In the genomic region with DNA sequence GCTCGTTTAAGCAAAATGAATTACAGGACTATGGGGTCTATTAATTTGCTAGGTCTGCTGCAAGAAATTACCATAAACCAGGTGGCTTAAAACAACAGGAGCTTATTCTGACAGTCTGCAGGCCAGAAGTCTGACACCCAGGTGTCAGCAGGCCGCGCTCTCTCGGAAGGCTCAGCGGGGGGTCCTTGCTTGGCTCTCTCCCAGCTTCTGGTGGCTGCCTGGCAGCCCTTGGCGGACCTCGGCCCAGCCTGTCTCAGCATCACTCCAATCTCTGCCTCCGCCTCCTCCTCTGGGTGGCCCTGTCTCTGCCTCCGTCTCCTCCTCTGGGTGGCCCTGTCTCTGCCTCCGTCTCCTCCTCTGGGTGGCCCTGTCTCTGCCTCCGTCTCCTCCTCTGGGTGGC, we compare ENCODE assay signal across 23 cellular contexts.
DNase-seq lines count a peak whose midpoint lies in the region; ATAC-seq and TF ChIP-seq lines count a peak whose summit lies in the region.
"Had no signal": no experiment of that assay in that cellular context is flagged by ENCODE, and none has a peak within 500 bp of the region (broad histone marks: within the 10 kb centered on the region; RNA-seq: fewer than 3 reads in every experiment).

No MANE protein-coding gene starts in this region.

- TF ChIP-seq CTCF in GM23338 (conservative IDR thresholded peaks at IDR 0.05; ENCODE audit: low read depth in 2 of 2) = no peak
- no peak for TF ChIP-seq CTCF in WTC11 (IDR thresholded peaks at IDR 0.05)
- TF ChIP-seq CTCF in neural progenitor cell (IDR thresholded peaks at IDR 0.05) = no peak

- H3K9ac ChIP-seq in neural progenitor cell = no peak overlapping the region

- H3K79me2 ChIP-seq in GM23338 (replicated peaks; ENCODE audit: insufficient read depth) (no peaks in the 10 kb centered on the region), neural progenitor cell (ENCODE audit: low read depth) (no peaks in the 10 kb centered on the region)

- no peaks in the 10 kb centered on the region for H3K27me3 Mint-ChIP-seq in GM23338 (ENCODE audit: insufficient read depth, low read depth, poor library complexity)
- no peaks in the 10 kb centered on the region for H3K27me3 Mint-ChIP-seq in WTC11 (ENCODE audit: low read depth)
- H3K27me3 Mint-ChIP-seq in neural progenitor cell (ENCODE audit: insufficient read depth, low read depth) = no peaks in the 10 kb centered on the region
- H3K27me3 Mint-ChIP-seq in stimulated activated naive B cell treated with anti-CD40 and anti-IgM and Interleukin-4, amounts not matched to agents 10 μg/mL and 1 μg/mL and 100 μg/mL, for 72 hours = no peaks in the 10 kb centered on the region
- H3K27me3 Mint-ChIP-seq: CD4-positive, alpha-beta T cell; T-cell had no signal

- no peaks in the 10 kb centered on the region for H3K9me3 ChIP-seq in neural progenitor cell (ENCODE audit: low read depth)
- H3K9me3 ChIP-seq: Peyer's patch had no signal

- no peaks in the 10 kb centered on the region; the same call in 2 of the 3 replicates for H3K36me3 Mint-ChIP-seq in GM23338 (ENCODE audit: low read depth)
- H3K36me3 Mint-ChIP-seq in WTC11 = no peaks in the 10 kb centered on the region
- H3K36me3 Mint-ChIP-seq in neural progenitor cell = no peaks in the 10 kb centered on the region
- no peaks in the 10 kb centered on the region for H3K36me3 Mint-ChIP-seq in stimulated activated naive B cell treated with anti-CD40 and anti-IgM and Interleukin-4, amounts not matched to agents 10 μg/mL and 1 μg/mL and 100 μg/mL, for 72 hours
- H3K36me3 Mint-ChIP-seq: T-cell had no signal

- intact Hi-C loops in posterior vena cava (cut with DNase I) = no loop called here

- H3K27ac ChIP-seq in GM23338 (ENCODE audit: low read depth) (no peak overlapping the region), neural progenitor cell (no peak overlapping the region)
- H3K27ac ChIP-seq: Peyer's patch had no signal

- H3K9me3 Mint-ChIP-seq in GM23338 = no peaks in the 10 kb centered on the region
- peaks cover 5% of the 10 kb centered on the region; the same call in 1 of the 2 replicates for H3K9me3 Mint-ChIP-seq in WTC11
- H3K9me3 Mint-ChIP-seq in neural progenitor cell = no peaks in the 10 kb centered on the region
- peaks cover 2 to 18% of the 10 kb centered on the region in 2 donors for H3K9me3 Mint-ChIP-seq in stimulated activated naive B cell treated with anti-CD40 and anti-IgM and Interleukin-4, amounts not matched to agents 10 μg/mL and 1 μg/mL and 100 μg/mL, for 72 hours
- H3K9me3 Mint-ChIP-seq: HFFc6 had no signal

- H3F3A ChIP-seq in GM23338 (replicated peaks; ENCODE audit: low read depth) (no peaks in the 10 kb centered on the region), neural progenitor cell (ENCODE audit: low read depth) (peaks cover 6% of the 10 kb centered on the region)

- no peak overlapping the region for H3K4me3 Mint-ChIP-seq in GM23338
- H3K4me3 Mint-ChIP-seq in WTC11 = no peak overlapping the region
- no peak overlapping the region for H3K4me3 Mint-ChIP-seq in neural progenitor cell
- H3K4me3 Mint-ChIP-seq in stimulated activated naive B cell treated with anti-CD40 and anti-IgM and Interleukin-4, amounts not matched to agents 10 μg/mL and 1 μg/mL and 100 μg/mL, for 72 hours = no peak overlapping the region
- H3K4me3 Mint-ChIP-seq: CD4-positive, alpha-beta T cell; HFFc6; T-cell had no signal

- H3K36me3 ChIP-seq in GM23338 (ENCODE audit: insufficient read depth) (no peaks in the 10 kb centered on the region), neural progenitor cell (no peaks in the 10 kb centered on the region)
- H3K36me3 ChIP-seq: Peyer's patch had no signal

- H2AFZ ChIP-seq in GM23338 = no peak overlapping the region
- no peak overlapping the region for H2AFZ ChIP-seq in neural progenitor cell (replicated peaks)

- H3K4me3 ChIP-seq in GM23338 (no peak overlapping the region), neural progenitor cell (no peak overlapping the region)
- H3K4me3 ChIP-seq: Peyer's patch had no signal

- DNase-seq in NCI-H1417 (lab: John Stamatoyannopoulos, UW) (peak in 2 of 3 experiments; percentile 6 to 52), NCI-H1417 treated with DMSO at 0.1 percent for 48 hours (lab: John Stamatoyannopoulos, UW) (no peak), GM23338 (ENCODE audit: low spot score) (peak; percentile 11), WTC11 (ENCODE audit: low spot score) (peak; percentile 14), neural progenitor cell (ENCODE audit: low spot score) (peak; percentile 21), posterior vena cava (ENCODE audit: low spot score) (no peak)
- DNase-seq in stimulated activated naive B cell treated with anti-CD40 and anti-IgM and Interleukin-4, amounts not matched to agents 10 μg/mL and 1 μg/mL and 100 μg/mL, for 72 hours = no peak
- DNase-seq: CD4-positive, alpha-beta T cell; DMS53; EL; HFFc6; KBM-7; NCI-H187; NCI-H2107; NCI-H226; NCI-H526 treated with DMSO at 0.1 percent for 48 hours; NK-92 treated with Interleukin-12 subunit alpha and Interleukin-12 subunit beta, amount 100 ng/mL, for 24 hours; Peyer's patch; T-cell had no signal

- H3K4me1 Mint-ChIP-seq in GM23338 (peaks cover 5% of the 10 kb centered on the region; the same call in 2 of the 3 replicates), WTC11 (peaks cover 7% of the 10 kb centered on the region), neural progenitor cell (peaks cover 10% of the 10 kb centered on the region)
- H3K4me1 Mint-ChIP-seq in stimulated activated naive B cell treated with anti-CD40 and anti-IgM and Interleukin-4, amounts not matched to agents 10 μg/mL and 1 μg/mL and 100 μg/mL, for 72 hours = no peaks in the 10 kb centered on the region
- H3K4me1 Mint-ChIP-seq: T-cell had no signal

- H3K9me2 ChIP-seq in GM23338 (ENCODE audit: insufficient read depth) = peaks cover 4% of the 10 kb centered on the region; the same call in 1 of the 2 replicates

- no peak overlapping the region for H3K4me2 ChIP-seq in GM23338
- H3K4me2 ChIP-seq in neural progenitor cell = no peak overlapping the region

- CTCF ChIA-PET in WTC11 (lab: Charles Lee) = no interaction called here

- H3K27me3 ChIP-seq in GM23338 (ENCODE audit: insufficient read depth) (no peaks in the 10 kb centered on the region), neural progenitor cell (no peaks in the 10 kb centered on the region)
- H3K27me3 ChIP-seq: Peyer's patch had no signal

- H4K20me1 ChIP-seq in GM23338 (replicated peaks; ENCODE audit: insufficient read depth) (no peaks in the 10 kb centered on the region), neural progenitor cell (ENCODE audit: low read depth) (no peaks in the 10 kb centered on the region)

- H3K4me1 ChIP-seq in GM23338 (ENCODE audit: insufficient read depth) = 0 out of 2 replicates have a peak, but pooled peaks cover 4% of the 10 kb centered on the region
- H3K4me1 ChIP-seq in neural progenitor cell = peaks cover 12% of the 10 kb centered on the region
- H3K4me1 ChIP-seq: Peyer's patch had no signal

- ATAC-seq in GM23338 = no peak
- no peak for ATAC-seq in WTC11
- ATAC-seq in GM21423 (IDR thresholded peaks at IDR 0.05; ENCODE audit: unreplicated experiment) = no peak
- no peak for ATAC-seq in stimulated activated naive B cell treated with anti-CD40 and anti-IgM and Interleukin-4, amounts not matched to agents 10 μg/mL and 1 μg/mL and 100 μg/mL, for 72 hours (replicated peaks)
- ATAC-seq: HepG2, Right ventricle myocardium inferior, SK-N-SH treated with all-trans-retinoic acid at 6 μM for 48 hours, T-cell had no signal

- POLR2A ChIA-PET in WTC11 (lab: Charles Lee) = no interaction called here

- H3K27ac Mint-ChIP-seq in GM23338 = no peak overlapping the region
- H3K27ac Mint-ChIP-seq in WTC11 = no peak overlapping the region
- H3K27ac Mint-ChIP-seq in neural progenitor cell = no peak overlapping the region
- no peak overlapping the region for H3K27ac Mint-ChIP-seq in stimulated activated naive B cell treated with anti-CD40 and anti-IgM and Interleukin-4, amounts not matched to agents 10 μg/mL and 1 μg/mL and 100 μg/mL, for 72 hours
- H3K27ac Mint-ChIP-seq: CD4-positive, alpha-beta T cell; HFFc6; T-cell had no signal

TF ChIP-seq in GM23338, 12 proteins besides CTCF, POLR2A, EP300 and RAD21 (continues in another document):
- TF ChIP-seq, protein P1, sequence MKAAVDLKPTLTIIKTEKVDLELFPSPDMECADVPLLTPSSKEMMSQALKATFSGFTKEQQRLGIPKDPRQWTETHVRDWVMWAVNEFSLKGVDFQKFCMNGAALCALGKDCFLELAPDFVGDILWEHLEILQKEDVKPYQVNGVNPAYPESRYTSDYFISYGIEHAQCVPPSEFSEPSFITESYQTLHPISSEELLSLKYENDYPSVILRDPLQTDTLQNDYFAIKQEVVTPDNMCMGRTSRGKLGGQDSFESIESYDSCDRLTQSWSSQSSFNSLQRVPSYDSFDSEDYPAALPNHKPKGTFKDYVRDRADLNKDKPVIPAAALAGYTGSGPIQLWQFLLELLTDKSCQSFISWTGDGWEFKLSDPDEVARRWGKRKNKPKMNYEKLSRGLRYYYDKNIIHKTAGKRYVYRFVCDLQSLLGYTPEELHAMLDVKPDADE (IDR thresholded peaks at IDR 0.05) = no peak
- no peak for TF ChIP-seq EZH2phosphoT487 (IDR thresholded peaks at IDR 0.05; ENCODE audit: unreplicated experiment)

TF ChIP-seq in WTC11, 78 proteins besides CTCF, POLR2A, EP300 and RAD21:
- TF ChIP-seq, protein P2, sequence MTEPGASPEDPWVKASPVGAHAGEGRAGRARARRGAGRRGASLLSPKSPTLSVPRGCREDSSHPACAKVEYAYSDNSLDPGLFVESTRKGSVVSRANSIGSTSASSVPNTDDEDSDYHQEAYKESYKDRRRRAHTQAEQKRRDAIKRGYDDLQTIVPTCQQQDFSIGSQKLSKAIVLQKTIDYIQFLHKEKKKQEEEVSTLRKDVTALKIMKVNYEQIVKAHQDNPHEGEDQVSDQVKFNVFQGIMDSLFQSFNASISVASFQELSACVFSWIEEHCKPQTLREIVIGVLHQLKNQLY (CRISPR knock-in tag; IDR thresholded peaks at IDR 0.05) = no peak
- TF ChIP-seq, protein P3, sequence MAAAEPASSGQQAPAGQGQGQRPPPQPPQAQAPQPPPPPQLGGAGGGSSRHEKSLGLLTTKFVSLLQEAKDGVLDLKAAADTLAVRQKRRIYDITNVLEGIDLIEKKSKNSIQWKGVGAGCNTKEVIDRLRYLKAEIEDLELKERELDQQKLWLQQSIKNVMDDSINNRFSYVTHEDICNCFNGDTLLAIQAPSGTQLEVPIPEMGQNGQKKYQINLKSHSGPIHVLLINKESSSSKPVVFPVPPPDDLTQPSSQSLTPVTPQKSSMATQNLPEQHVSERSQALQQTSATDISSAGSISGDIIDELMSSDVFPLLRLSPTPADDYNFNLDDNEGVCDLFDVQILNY (CRISPR knock-in tag; IDR thresholded peaks at IDR 0.05) = no peak
- no peak for TF ChIP-seq JAZF1 (CRISPR knock-in tag; IDR thresholded peaks at IDR 0.05)

Comparison
In these comparisons a context has a peak if more than half of its experiments do, and no peak if none do; other contexts are left out.
1. DNase-seq: peak in NCI-H1417 (2 of 3), GM23338 (single experiment), WTC11 (single experiment) and neural progenitor cell (single experiment); none in NCI-H1417 treated with DMSO at 0.1 percent for 48 hours (single experiment), stimulated activated naive B cell treated with anti-CD40 and anti-IgM and Interleukin-4, amounts not matched to agents 10 μg/mL and 1 μg/mL and 100 μg/mL, for 72 hours (single experiment) and posterior vena cava (single experiment).